ENCODE assay signal across 10 cellular contexts in the genomic region with DNA sequence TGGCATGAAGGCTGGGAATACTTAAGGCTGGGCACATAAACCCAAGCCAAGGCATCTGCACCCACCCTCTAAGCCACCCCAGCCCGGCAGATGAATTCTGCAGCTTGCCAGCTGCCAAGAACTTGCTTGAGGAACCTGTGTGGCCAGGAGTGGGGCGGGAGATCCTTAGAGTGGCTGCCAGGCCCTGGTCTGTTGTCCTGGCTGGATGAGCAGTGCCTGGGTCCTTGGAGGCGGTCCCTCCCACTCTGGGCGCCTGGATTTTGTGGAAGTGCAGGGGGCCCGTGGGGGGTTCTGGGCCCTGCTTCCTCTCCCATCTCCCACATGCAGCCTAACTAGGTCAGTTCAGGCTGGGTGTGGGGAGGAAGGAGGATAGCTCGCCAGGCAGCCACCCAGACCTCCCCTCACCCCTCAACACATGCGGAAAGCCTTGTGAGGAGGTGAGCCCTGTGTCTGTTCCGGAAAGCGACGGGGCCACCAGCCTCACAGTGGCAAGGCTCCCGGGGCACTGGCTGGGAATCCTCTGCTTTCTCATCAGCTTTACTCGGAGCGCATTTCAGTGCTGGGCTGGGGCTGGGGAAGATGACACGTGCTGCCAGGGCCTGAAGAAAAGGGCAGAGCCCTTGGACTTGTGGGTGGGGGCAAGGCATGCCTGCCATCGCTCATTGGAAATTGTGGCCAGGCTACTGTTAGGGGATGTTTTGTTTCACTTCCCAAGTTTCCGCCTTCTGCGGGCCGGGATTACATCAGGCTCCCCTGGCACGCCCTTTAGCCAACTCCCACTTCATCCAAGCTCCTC. TPM values are rescaled to one million over a fixed set of nuclear protein-coding genes. Genes with fewer than 3 reads are reported as not detected.
DNase-seq lines count a peak whose midpoint lies in the region; ATAC-seq and TF ChIP-seq lines count a peak whose summit lies in the region.
"Had no signal": no experiment of that assay in that cellular context is flagged by ENCODE, and none has a peak within 500 bp of the region (broad histone marks: within the 10 kb centered on the region; RNA-seq: fewer than 3 reads in every experiment).

No MANE protein-coding gene starts in this region.

- intact Hi-C loops in left ventricle myocardium inferior (cut with micrococcal nuclease) (no loop called here), spleen (cut with DNase I; ENCODE audit: low total_unique reads) (no loop called here)

- H3K4me1 ChIP-seq in left ventricle myocardium inferior: peaks cover 44% of the 10 kb centered on the region
- peaks cover 0 to 36% (median 21%) of the 10 kb centered on the region in 6 donors for H3K4me1 ChIP-seq in spleen

- H3K27me3 ChIP-seq in left ventricle myocardium inferior (ENCODE audit: low read depth) (no peaks in the 10 kb centered on the region), spleen (replicated peaks in 1 of 7) (peaks cover 0 to 48% (median 0%) of the 10 kb centered on the region in 7 donors)

- 50 to 70% (median 66%) methylated on average over 17 to 19 of the region's 19 CpGs for WGBS in spleen, 5 donors

- TF ChIP-seq POLR2A in spleen (IDR thresholded peaks at IDR 0.05): no peak

- TF ChIP-seq CTCF in left ventricle myocardium inferior (IDR thresholded peaks at IDR 0.05; ENCODE audit: borderline replicate concordance) (no peak), spleen (IDR thresholded peaks at IDR 0.05 in 8 of 11, conservative IDR thresholded peaks at IDR 0.05 in 3 of 11) (no peak), GM13976 (IDR thresholded peaks at IDR 0.05; ENCODE audit: borderline replicate concordance, control extremely low read depth, extremely low read depth, insufficient read depth, missing control alignments) (no peak)

- ATAC-seq in HG03135 (IDR thresholded peaks at IDR 0.05; ENCODE audit: unreplicated experiment): no peak

- peak overlapping the region; percentile 44 for H3K4me3 ChIP-seq in left ventricle myocardium inferior
- H3K4me3 ChIP-seq in spleen: peak overlapping the region in 2 of 8 donors; percentile 2 to 27
- H3K4me3 ChIP-seq: SK-N-MC had no signal

- no peaks in the 10 kb centered on the region for H3K36me3 ChIP-seq in left ventricle myocardium inferior
- H3K36me3 ChIP-seq in spleen: no peaks in the 10 kb centered on the region

- peak; percentile 85 for DNase-seq in H4 (ENCODE audit: low spot score)
- DNase-seq in amniotic epithelial cell (ENCODE audit: low read depth): peak; percentile 53
- DNase-seq in left ventricle myocardium inferior: peak; percentile 80
- DNase-seq in spleen: no peak
- no peak for DNase-seq in NCI-H526 (lab: John Stamatoyannopoulos, UW)
- DNase-seq in GM13976 (ENCODE audit: low spot score): no peak
- DNase-seq in stimulated activated CD8-positive, alpha-beta memory T cell treated with anti-CD3 and anti-CD28 coated beads, Interleukin-4, amount 100 ng/mL, for 48 hours: no peak
- DNase-seq: activated naive CD8-positive, alpha-beta T cell treated with anti-CD3 and anti-CD28 coated beads, Interleukin-2, amount 10 ng/mL, durations not matched to agents 7 days and 5 days had no signal

- H3K9me3 ChIP-seq in left ventricle myocardium inferior (replicated peaks) (no peaks in the 10 kb centered on the region), spleen (no peaks in the 10 kb centered on the region)

- in situ Hi-C loops in GM13976 (cut with MboI; ENCODE audit: low sequenced_read_pairs, unreplicated experiment): no loop called here

- H3K27ac ChIP-seq in left ventricle myocardium inferior (replicated peaks) (peak overlapping the region; percentile 85), spleen (peak overlapping the region; percentile 10 to 81 (median 68))
- H3K27ac ChIP-seq: SK-N-MC had no signal

RNA-seq across cellular contexts. Expression of a gene that starts 8.4 kb away (rescaled TPM):
- total RNA-seq in H4 (2014; rRNA removed; shearing (Covaris generic)): 0.68 and 0.83 TPM in 2 replicates
- 3.2 TPM for total RNA-seq in left ventricle myocardium inferior
- 1 to 10 TPM; 2.0 to 5.0 (median 3.9) TPM for total RNA-seq in spleen
- 1 to 10 TPM in 1 of 3 donors, under 1 TPM in 2; 0.27 to 1.2 (median 0.35) TPM for polyA plus RNA-seq in spleen

Comparison
In these comparisons a context has a peak if more than half of its experiments do, and no peak if none do; other contexts are left out.
1. DNase-seq: peak in H4 (single experiment), amniotic epithelial cell (single experiment) and left ventricle myocardium inferior (single experiment); none in spleen (single experiment), NCI-H526 (0 of 2), GM13976 (single experiment) and stimulated activated CD8-positive, alpha-beta memory T cell treated with anti-CD3 and anti-CD28 coated beads, Interleukin-4, amount 100 ng/mL, for 48 hours (single experiment).